ENCODE assay signal across 1 cellular context in genomic region chr9:92949266-92949982, GRCh38.
TF ChIP-seq lines count a peak whose summit lies in the region.

No MANE protein-coding gene starts in this region.

TF ChIP-seq in IMR-90, 13 proteins besides CTCF, POLR2A, EP300 and RAD21:
- TF ChIP-seq MAFK (IDR thresholded peaks at IDR 0.05; ENCODE audit: low read depth, low read length): no peak
- TF ChIP-seq USF2 (IDR thresholded peaks at IDR 0.05; ENCODE audit: low read depth, low read length): no peak
- TF ChIP-seq FOS (IDR thresholded peaks at IDR 0.05; ENCODE audit: low read depth, low read length): no peak
- TF ChIP-seq SMC3 (IDR thresholded peaks at IDR 0.05; ENCODE audit: low read depth, low read length): no peak
- TF ChIP-seq CEBPB (IDR thresholded peaks at IDR 0.05; ENCODE audit: low read depth, low read length): no peak
- TF ChIP-seq MAZ (IDR thresholded peaks at IDR 0.05; ENCODE audit: borderline replicate concordance, low read depth, low read length): no peak
- no peak for TF ChIP-seq RCOR1 (IDR thresholded peaks at IDR 0.05; ENCODE audit: insufficient replicate concordance, low read length)
- TF ChIP-seq CHD1 (IDR thresholded peaks at IDR 0.05; ENCODE audit: low read depth, low read length): no peak
- TF ChIP-seq NFE2L2 (IDR thresholded peaks at IDR 0.05; ENCODE audit: low read depth, low read length): no peak
- no peak for TF ChIP-seq MXI1 (IDR thresholded peaks at IDR 0.05; ENCODE audit: borderline replicate concordance, low read depth, low read length)
- no peak for TF ChIP-seq RFX5 (IDR thresholded peaks at IDR 0.05; ENCODE audit: low read depth, low read length)
- no peak for TF ChIP-seq ELK1 (IDR thresholded peaks at IDR 0.05; ENCODE audit: borderline replicate concordance, low read depth, low read length)
- no peak for TF ChIP-seq BHLHE40 (IDR thresholded peaks at IDR 0.05; ENCODE audit: low read depth, low read length)
